Comparison of ENCODE assay signal across 9 cellular contexts in the genomic region with DNA sequence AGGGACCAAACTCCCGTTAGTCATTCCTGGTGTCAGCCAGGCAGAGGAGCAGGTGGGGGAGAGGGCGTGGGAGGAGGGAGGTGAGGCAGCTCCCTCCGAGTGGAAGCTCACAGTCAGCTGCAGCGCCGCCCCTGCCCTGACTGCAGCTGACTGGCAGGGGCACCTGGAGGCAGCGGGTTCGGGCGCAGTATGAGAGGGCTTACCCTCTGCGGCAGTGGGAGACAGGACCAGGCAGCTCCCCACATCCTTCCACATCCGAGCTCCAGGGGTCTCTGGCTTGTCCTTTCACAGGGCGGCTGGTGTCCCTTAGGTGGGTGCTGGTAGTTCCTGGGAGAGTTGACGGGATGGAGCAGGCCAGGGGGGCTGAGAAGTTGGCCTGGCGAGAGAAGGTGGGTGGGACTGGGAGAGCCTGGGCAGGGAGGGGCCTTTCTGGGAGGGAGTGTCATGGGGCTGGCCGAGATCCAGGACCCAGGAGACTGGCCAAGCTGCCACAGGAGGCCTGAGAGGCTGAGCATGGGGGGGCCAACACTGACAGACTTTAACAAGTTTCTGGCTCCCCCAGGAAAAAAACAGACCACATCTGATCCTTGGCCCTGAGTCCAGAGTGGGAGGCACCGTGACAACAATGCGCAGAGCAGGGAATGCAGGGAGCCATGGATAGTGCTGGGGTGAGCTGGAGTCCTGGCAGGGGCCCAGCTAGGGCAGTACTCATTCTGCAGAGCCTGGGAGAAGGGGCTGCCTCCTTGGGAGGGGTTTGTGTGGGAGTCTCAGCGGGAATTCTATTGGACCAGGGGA. TPM values are rescaled to one million over a fixed set of nuclear protein-coding genes. Genes with fewer than 3 reads are reported as not detected.
DNase-seq lines count a peak whose midpoint lies in the region; ATAC-seq, FAIRE-seq and TF ChIP-seq lines count a peak whose summit lies in the region.
"Had no signal": no experiment of that assay in that cellular context is flagged by ENCODE, and none has a peak within 500 bp of the region (broad histone marks: within the 10 kb centered on the region; RNA-seq: fewer than 3 reads in every experiment).

No MANE protein-coding gene starts in this region.

- CTCF ChIA-PET in A673 (lab: Charles Lee), result no interaction called here

- no peaks in the 10 kb centered on the region for H3K9me3 ChIP-seq in A673 (ENCODE audit: low read depth, low read length, poor library complexity, severe bottlenecking)

- peaks cover 42% of the 10 kb centered on the region for H3K4me1 ChIP-seq in A673 (ENCODE audit: insufficient read depth, low read length, poor library complexity, severe bottlenecking)

- DNase-seq in A673 (ENCODE audit: low spot score) (peak; percentile 32), NCI-H1105 (lab: John Stamatoyannopoulos, UW) (peak; percentile 37), bronchial epithelial cell (ENCODE audit: low read depth) (peak; percentile 60), lung microvascular endothelial cell (ENCODE audit: low read depth in 2 of 2) (peak; percentile 37 to 39), urothelium cell line (ENCODE audit: low spot score) (peak; percentile 90), OCI-M2 (lab: John Stamatoyannopoulos, UW; ENCODE audit: unreplicated experiment) (no peak)

- TF ChIP-seq CTCF in A673 (conservative IDR thresholded peaks at IDR 0.05; ENCODE audit: low read depth, low read length) (no peak), bronchial epithelial cell (IDR thresholded peaks at IDR 0.05; ENCODE audit: insufficient read depth, low read length, severe bottlenecking) (peak; percentile 1)

- H3K36me3 ChIP-seq in A673 (ENCODE audit: insufficient read depth, low read length, poor library complexity, severe bottlenecking), result no peaks in the 10 kb centered on the region
- H3K36me3 ChIP-seq in bronchial epithelial cell (ENCODE audit: control insufficient read depth, insufficient read depth, low read length), result no peaks in the 10 kb centered on the region

- POLR2A ChIA-PET in A673 (lab: Charles Lee; ENCODE audit: low non-redundant PET), result no interaction called here

- ATAC-seq in GM21423 (IDR thresholded peaks at IDR 0.05; ENCODE audit: unreplicated experiment) (no peak), HG03135 (IDR thresholded peaks at IDR 0.05; ENCODE audit: unreplicated experiment) (no peak)

- no peak overlapping the region for H3K4me3 ChIP-seq in A673 (ENCODE audit: low read depth, low read length, poor library complexity, severe bottlenecking)
- no peak overlapping the region for H3K4me3 ChIP-seq in bronchial epithelial cell (ENCODE audit: low read depth, low read length)

- FAIRE-seq in bronchial epithelial cell (lab: Jason Lieb, UNC), result no peak
- FAIRE-seq in urothelium cell line (lab: Jason Lieb, UNC), result peak; percentile 92
- FAIRE-seq: TTC549 had no signal

- H3K27ac ChIP-seq in A673 (ENCODE audit: low read depth, low read length, poor library complexity, severe bottlenecking), result peak overlapping the region; percentile 13

- H3K27me3 ChIP-seq in A673 (replicated peaks; ENCODE audit: insufficient read depth, low read depth, low read length, poor library complexity), result no peaks in the 10 kb centered on the region
- H3K27me3 ChIP-seq in bronchial epithelial cell (ENCODE audit: control insufficient read depth, insufficient read depth, low read length), result no peaks in the 10 kb centered on the region

- BruUV-seq in A673 (replicated peaks; lab: Mats Ljungman, UMichigan), result no TSS peak

- intact Hi-C loops in A673 (cut with micrococcal nuclease; ENCODE audit: unreplicated experiment), result no loop called here

RNA-seq across cellular contexts. Expression of a gene that starts 4.9 kb away (rescaled TPM):
- total RNA-seq in A673 (2021) (9.6 and 10.9 TPM in 2 replicates), bronchial epithelial cell (under 0.01 and 0.77 TPM in 2 replicates), lung microvascular endothelial cell (3.8 and 7.0 TPM in 2 replicates)
